In genomic region chr6:100664274-100665040, GRCh38 we compare ENCODE assay signal across 8 cellular contexts.
DNase-seq lines count a peak whose midpoint lies in the region; FAIRE-seq and TF ChIP-seq lines count a peak whose summit lies in the region.

No MANE protein-coding gene starts in this region.

- in situ Hi-C loops in astrocyte of the cerebellum (cut with HindIII; ENCODE audit: low sequenced_read_pairs): loop anchor here (10.0 kb wide), 1 partner anchor 550 kb away; no protein-coding TSS in a partner anchor

- no peak for FAIRE-seq in H54 (lab: Jason Lieb, UNC)

- H3K27ac ChIP-seq in right atrium auricular region: no peak overlapping the region

- TF ChIP-seq POLR2A in H54 (IDR thresholded peaks at IDR 0.05; ENCODE audit: low read depth, low read length): no peak

- intact Hi-C loops in cardiac septum (cut with DNase I): loop anchor here (10.0 kb wide), 1 partner anchor 550 kb away; no protein-coding TSS in a partner anchor

- TF ChIP-seq CTCF in right atrium auricular region (IDR thresholded peaks at IDR 0.05): peak; percentile 44 to 78
- TF ChIP-seq CTCF in HFF-Myc (IDR thresholded peaks at IDR 0.05; ENCODE audit: low read depth, low read length, missing control alignments): peak; percentile 43
- TF ChIP-seq CTCF in astrocyte of the cerebellum (IDR thresholded peaks at IDR 0.05; ENCODE audit: low read depth, low read length, missing control alignments): peak; percentile 41

- H3K4me1 ChIP-seq in right atrium auricular region: no peaks in the 10 kb centered on the region

- H3K9me3 ChIP-seq in right atrium auricular region: no peaks in the 10 kb centered on the region

- peaks cover 4% of the 10 kb centered on the region for H3K36me3 ChIP-seq in right atrium auricular region

- H3K27me3 ChIP-seq in right atrium auricular region: no peaks in the 10 kb centered on the region

- no peak for DNase-seq in right atrium auricular region (ENCODE audit: low spot score)
- DNase-seq in cardiac septum (ENCODE audit: low spot score): no peak
- DNase-seq in HFF-Myc (ENCODE audit: extremely low read depth, low read depth): no peak
- peak; percentile 52 for DNase-seq in NAMALWA (ENCODE audit: low spot score)
- peak; percentile 13 for DNase-seq in astrocyte of the cerebellum (ENCODE audit: low read depth)
- DNase-seq in left kidney (ENCODE audit: low read depth, low spot score): peak; percentile 32
- no peak for DNase-seq in amniotic stem cell (lab: John Stamatoyannopoulos, UW)
- DNase-seq in H54 (ENCODE audit: insufficient read length, low spot score): no peak

- H3K4me3 ChIP-seq in right atrium auricular region (no peak overlapping the region), HFF-Myc (replicated peaks; ENCODE audit: low read depth, low read length) (no peak overlapping the region), astrocyte of the cerebellum (ENCODE audit: low read depth, low read length) (no peak overlapping the region)

Comparison
In these comparisons a context has a peak if more than half of its experiments do, and no peak if none do; other contexts are left out.
1. DNase-seq: peak in NAMALWA (single experiment), astrocyte of the cerebellum (single experiment) and left kidney (single experiment); none in right atrium auricular region (single experiment), cardiac septum (single experiment), HFF-Myc (single experiment), amniotic stem cell (single experiment) and H54 (single experiment).
2. Peak in every context shown above with its lines, with median percentiles within 50 percentile points of each other: CTCF ChIP-seq.